In genomic region chr2:231900486-231900942, GRCh38 we compare ENCODE assay signal across 1 cellular context.
TF ChIP-seq lines count a peak whose summit lies in the region.

No MANE protein-coding gene starts in this region.

TF ChIP-seq in HepG2, 621 proteins besides CTCF, POLR2A, EP300 and RAD21 (continued from another document and continues in another):
- peak; percentile 76; the same call in 1 of the 2 replicates for TF ChIP-seq ZNF691 (CRISPR knock-in tag; IDR thresholded peaks at IDR 0.05; ENCODE audit: borderline replicate concordance, low read depth)
- TF ChIP-seq ZKSCAN1 (IDR thresholded peaks at IDR 0.05; ENCODE audit: low read length), result peak; percentile 33; the same call in 1 of the 2 replicates
- 0 out of 2 replicates have a peak, but pooled peaks have one; percentile 52 for TF ChIP-seq ZNF274 (CRISPR knock-in tag; IDR thresholded peaks at IDR 0.05)
- TF ChIP-seq TARDBP (CRISPR knock-in tag; IDR thresholded peaks at IDR 0.05), result no peak
- peak; percentile 71 for TF ChIP-seq GABPB1 (CRISPR knock-in tag; IDR thresholded peaks at IDR 0.05)
- TF ChIP-seq HNRNPLL (IDR thresholded peaks at IDR 0.05; ENCODE audit: low read depth, low read length, poor library complexity, severe bottlenecking), result peak; percentile 60
- TF ChIP-seq CBX2 (IDR thresholded peaks at IDR 0.05; ENCODE audit: low read depth, low read length), result no peak
- TF ChIP-seq CBX2 (CRISPR knock-in tag; IDR thresholded peaks at IDR 0.05; ENCODE audit: low read depth), result peak; percentile 47; the same call in 1 of the 2 replicates
- peak in 1 of 2 experiments; percentile 64; a peak in 1 of 4 replicates for TF ChIP-seq KLF16 (CRISPR knock-in tag; IDR thresholded peaks at IDR 0.05)
- TF ChIP-seq ZNF414 (CRISPR knock-in tag; IDR thresholded peaks at IDR 0.05), result 0 out of 2 replicates have a peak, but pooled peaks have one; percentile 32
- TF ChIP-seq POGZ (CRISPR knock-in tag; IDR thresholded peaks at IDR 0.05), result peak; percentile 39; the same call in 1 of the 2 replicates
- no peak for TF ChIP-seq LCORL (IDR thresholded peaks at IDR 0.05)
- peak; percentile 53 for TF ChIP-seq LCORL (CRISPR knock-in tag; IDR thresholded peaks at IDR 0.05)
- TF ChIP-seq ZNF800 (CRISPR knock-in tag; IDR thresholded peaks at IDR 0.05), result peak; percentile 72; the same call in 1 of the 2 replicates
- TF ChIP-seq MTF1 (CRISPR knock-in tag; IDR thresholded peaks at IDR 0.05), result no peak
- peak; percentile 72; the same call in 1 of the 2 replicates for TF ChIP-seq ZNF124 (CRISPR knock-in tag; IDR thresholded peaks at IDR 0.05)
- TF ChIP-seq ZNF644 (CRISPR knock-in tag; IDR thresholded peaks at IDR 0.05; ENCODE audit: low read depth), result 0 out of 2 replicates have a peak, but pooled peaks have one; percentile 65
- TF ChIP-seq ZNF614 (CRISPR knock-in tag; IDR thresholded peaks at IDR 0.05; ENCODE audit: borderline replicate concordance), result 0 out of 2 replicates have a peak, but pooled peaks have one; percentile 34
- peak; percentile 79 for TF ChIP-seq CBX1 (IDR thresholded peaks at IDR 0.05; ENCODE audit: low read depth)
- TF ChIP-seq NRL (CRISPR knock-in tag; IDR thresholded peaks at IDR 0.05; ENCODE audit: borderline replicate concordance), result peak; percentile 25; the same call in 1 of the 2 replicates
- peak; percentile 54 for TF ChIP-seq ZNF598 (CRISPR knock-in tag; IDR thresholded peaks at IDR 0.05; ENCODE audit: borderline replicate concordance)
- no peak for TF ChIP-seq FOSL1 (CRISPR knock-in tag; IDR thresholded peaks at IDR 0.05; ENCODE audit: borderline replicate concordance)
- TF ChIP-seq ZSCAN12 (CRISPR knock-in tag; IDR thresholded peaks at IDR 0.05), result no peak
- peak; percentile 35; the same call in 1 of the 2 replicates for TF ChIP-seq SOX5 (CRISPR knock-in tag; IDR thresholded peaks at IDR 0.05; ENCODE audit: borderline replicate concordance)
- TF ChIP-seq ZBTB46 (CRISPR knock-in tag; IDR thresholded peaks at IDR 0.05; ENCODE audit: borderline replicate concordance), result no peak
- TF ChIP-seq SPEN (CRISPR knock-in tag; IDR thresholded peaks at IDR 0.05; ENCODE audit: low read depth), result peak; percentile 55; the same call in 1 of the 2 replicates
- TF ChIP-seq SALL1 (CRISPR knock-in tag; IDR thresholded peaks at IDR 0.05), result peak; percentile 65
- TF ChIP-seq NONO (IDR thresholded peaks at IDR 0.05), result no peak
- peak; percentile 58; the same call in 1 of the 2 replicates for TF ChIP-seq NONO (CRISPR knock-in tag; conservative IDR thresholded peaks at IDR 0.05)
- TF ChIP-seq GLMP (CRISPR knock-in tag; IDR thresholded peaks at IDR 0.05; ENCODE audit: borderline replicate concordance), result no peak
- no peak for TF ChIP-seq CSRNP2 (CRISPR knock-in tag; conservative IDR thresholded peaks at IDR 0.05; ENCODE audit: low read depth)
- TF ChIP-seq UBTF (CRISPR knock-in tag; IDR thresholded peaks at IDR 0.05), result peak; percentile 71
- peak; percentile 49; the same call in 1 of the 2 replicates for TF ChIP-seq HNF1B (CRISPR knock-in tag; IDR thresholded peaks at IDR 0.05)
- peak; percentile 14; the same call in 1 of the 2 replicates for TF ChIP-seq TFAP4 (IDR thresholded peaks at IDR 0.05; ENCODE audit: borderline replicate concordance, low read depth)
- TF ChIP-seq ZFP91 (CRISPR knock-in tag; IDR thresholded peaks at IDR 0.05; ENCODE audit: borderline replicate concordance), result peak; percentile 70
- peak; percentile 18; the same call in 1 of the 2 replicates for TF ChIP-seq ZBTB39 (CRISPR knock-in tag; IDR thresholded peaks at IDR 0.05)
- TF ChIP-seq PHF8 (CRISPR knock-in tag; IDR thresholded peaks at IDR 0.05), result peak; percentile 30; the same call in 1 of the 2 replicates
- peak; percentile 85 for TF ChIP-seq STAG1 (CRISPR knock-in tag; IDR thresholded peaks at IDR 0.05)
- 0 out of 2 replicates have a peak, but pooled peaks have one; percentile 41 for TF ChIP-seq ESRRA (CRISPR knock-in tag; IDR thresholded peaks at IDR 0.05; ENCODE audit: low read depth)
- peak; percentile 45; the same call in 1 of the 2 replicates for TF ChIP-seq HDAC2 (CRISPR knock-in tag; IDR thresholded peaks at IDR 0.05)
- TF ChIP-seq ZNF772 (CRISPR knock-in tag; IDR thresholded peaks at IDR 0.05), result peak; percentile 65; the same call in 1 of the 2 replicates
- TF ChIP-seq SP140L (CRISPR knock-in tag; IDR thresholded peaks at IDR 0.05; ENCODE audit: borderline replicate concordance), result 0 out of 2 replicates have a peak, but pooled peaks have one; percentile 27
- peak; percentile 31; the same call in 1 of the 2 replicates for TF ChIP-seq YEATS4 (CRISPR knock-in tag; IDR thresholded peaks at IDR 0.05; ENCODE audit: borderline replicate concordance)
- TF ChIP-seq FOXC1 (CRISPR knock-in tag; IDR thresholded peaks at IDR 0.05; ENCODE audit: borderline replicate concordance), result peak; percentile 29; the same call in 1 of the 2 replicates
- 0 out of 2 replicates have a peak, but pooled peaks have one; percentile 9 for TF ChIP-seq ZNF34 (CRISPR knock-in tag; IDR thresholded peaks at IDR 0.05; ENCODE audit: borderline replicate concordance)
- TF ChIP-seq YY1 (IDR thresholded peaks at IDR 0.05; ENCODE audit: insufficient read depth, insufficient replicate concordance, low read depth, low read length), result peak; percentile 75
- peak; percentile 90 for TF ChIP-seq ZNF556 (CRISPR knock-in tag; IDR thresholded peaks at IDR 0.05; ENCODE audit: borderline replicate concordance)
